5 cellular contexts compared by ENCODE assay signal in the genomic region with DNA sequence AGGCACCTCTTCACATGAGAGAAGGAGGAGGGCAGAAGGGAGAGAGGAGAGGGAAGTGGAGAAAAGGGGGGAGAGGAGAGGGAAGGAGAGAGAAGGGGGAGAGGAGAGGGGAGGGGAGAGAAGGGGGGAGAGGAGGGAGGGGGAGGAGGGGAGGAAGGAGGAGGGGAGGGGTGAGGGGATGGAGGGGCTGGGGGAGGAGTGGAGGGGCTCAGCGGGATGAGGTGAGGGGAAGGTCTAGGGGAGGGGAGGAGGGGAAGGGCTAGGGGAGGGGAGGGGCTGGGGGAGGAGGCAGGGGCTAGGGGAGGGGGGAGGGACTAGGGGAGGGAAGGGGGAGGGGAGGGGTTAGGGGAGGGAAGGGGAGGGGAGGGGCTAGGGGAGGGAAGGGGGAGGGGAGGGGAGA. TPM values are rescaled to one million over a fixed set of nuclear protein-coding genes. Genes with fewer than 3 reads are reported as not detected.
"Had no signal": no experiment of that assay in that cellular context is flagged by ENCODE, and none has a peak within 500 bp of the region (broad histone marks: within the 10 kb centered on the region; RNA-seq: fewer than 3 reads in every experiment).

No MANE protein-coding gene starts in this region.

RNA-seq across cellular contexts. Expression of a gene that starts 5.5 kb away (rescaled TPM):
- total RNA-seq: activated T-cell treated with anti-CD3 and anti-CD28 coated beads, Interleukin-2, amount 50 U/mL, for 72 hours; ascending aorta; body of pancreas; bronchial epithelial cell; cardiac muscle cell had no signal
- polyA plus RNA-seq: cardiac muscle cell had no signal
